In genomic region chr3:13213911-13214846, GRCh38 we compare ENCODE assay signal across 19 cellular contexts.
DNase-seq lines count a peak whose midpoint lies in the region; TF ChIP-seq lines count a peak whose summit lies in the region.
"Had no signal": no experiment of that assay in that cellular context is flagged by ENCODE, and none has a peak within 500 bp of the region (broad histone marks: within the 10 kb centered on the region; RNA-seq: fewer than 3 reads in every experiment).

No MANE protein-coding gene starts in this region.

- peaks cover 0 to 57% (median 40%) of the 10 kb centered on the region in 10 experiments; a peak in 16 of 20 replicates for H3K4me1 ChIP-seq in BLaER1 treated with 17β-estradiol and CSF1 and Interleukin-3, amounts not matched to agents 10 nM and 100 nM
- no peaks in the 10 kb centered on the region for H3K4me1 ChIP-seq in osteoblast (ENCODE audit: insufficient read depth, low read length)
- H3K4me1 ChIP-seq in neural progenitor cell, result peaks cover 8% of the 10 kb centered on the region
- H3K4me1 ChIP-seq: SJCRH30 had no signal

- H3K27ac ChIP-seq in BLaER1 treated with 17β-estradiol and CSF1 and Interleukin-3, amounts not matched to agents 10 nM and 100 nM, result no peak overlapping the region
- H3K27ac ChIP-seq in osteoblast (ENCODE audit: low read depth, low read length) (no peak overlapping the region), neural progenitor cell (no peak overlapping the region)
- H3K27ac ChIP-seq: PC-9, RWPE1, SJCRH30 had no signal

- H3K36me3 Mint-ChIP-seq in chondrocyte (ENCODE audit: low read depth) (no peaks in the 10 kb centered on the region), neural progenitor cell (no peaks in the 10 kb centered on the region)

- H3K9me3 ChIP-seq in BLaER1 treated with 17β-estradiol and CSF1 and Interleukin-3, amounts not matched to agents 10 nM and 100 nM (replicated peaks in 1 of 11), result no peaks in the 10 kb centered on the region
- no peaks in the 10 kb centered on the region for H3K9me3 ChIP-seq in osteoblast (ENCODE audit: low read depth, low read length)
- no peaks in the 10 kb centered on the region for H3K9me3 ChIP-seq in neural progenitor cell (ENCODE audit: low read depth)
- H3K9me3 ChIP-seq: Caco-2, SJCRH30 had no signal

- peaks cover 8% of the 10 kb centered on the region for H3K27me3 Mint-ChIP-seq in chondrocyte (ENCODE audit: low read depth)
- H3K27me3 Mint-ChIP-seq in neural progenitor cell (ENCODE audit: insufficient read depth, low read depth), result peaks cover 12% of the 10 kb centered on the region
- H3K27me3 Mint-ChIP-seq: CD4-positive, alpha-beta T cell had no signal

- H3K9ac ChIP-seq in BLaER1 treated with 17β-estradiol and CSF1 and Interleukin-3, amounts not matched to agents 10 nM and 100 nM, result peak overlapping the region in 2 of 11 experiments; percentile 33 to 37; a peak in 2 of 22 replicates
- no peak overlapping the region for H3K9ac ChIP-seq in neural progenitor cell

- H3K4me3 Mint-ChIP-seq in chondrocyte (ENCODE audit: unreplicated experiment) (no peak overlapping the region), neural progenitor cell (no peak overlapping the region)
- H3K4me3 Mint-ChIP-seq: B cell; CD4-positive, alpha-beta T cell had no signal

- H2AFZ ChIP-seq in osteoblast (ENCODE audit: low read length) (no peak overlapping the region), neural progenitor cell (replicated peaks) (no peak overlapping the region)
- H2AFZ ChIP-seq: PC-9 had no signal

- no peak for TF ChIP-seq CTCF in chondrocyte (IDR thresholded peaks at IDR 0.05)
- TF ChIP-seq CTCF in osteoblast (IDR thresholded peaks at IDR 0.05; ENCODE audit: extremely low read depth, low read depth, low read length), result no peak
- no peak for TF ChIP-seq CTCF in neural progenitor cell (IDR thresholded peaks at IDR 0.05)

- H3K36me3 ChIP-seq in BLaER1 treated with 17β-estradiol and CSF1 and Interleukin-3, amounts not matched to agents 10 nM and 100 nM, result no peaks in the 10 kb centered on the region
- H3K36me3 ChIP-seq in osteoblast (ENCODE audit: insufficient read depth, low read length), result no peaks in the 10 kb centered on the region
- no peaks in the 10 kb centered on the region for H3K36me3 ChIP-seq in neural progenitor cell
- H3K36me3 ChIP-seq: SJCRH30 had no signal

- peak overlapping the region in 10 of 11 experiments; percentile 36 to 87 (median 68); a peak in 20 of 22 replicates for H3K4me2 ChIP-seq in BLaER1 treated with 17β-estradiol and CSF1 and Interleukin-3, amounts not matched to agents 10 nM and 100 nM
- H3K4me2 ChIP-seq in osteoblast (ENCODE audit: insufficient read depth, low read length), result no peak overlapping the region
- no peak overlapping the region for H3K4me2 ChIP-seq in neural progenitor cell
- H3K4me2 ChIP-seq: PC-9 had no signal

- DNase-seq in DMS79 treated with DMSO at 0.1 percent for 48 hours (lab: John Stamatoyannopoulos, UW) (peak; percentile 80), DMS79 (lab: John Stamatoyannopoulos, UW) (no peak), chondrocyte (ENCODE audit: low spot score) (peak; percentile 85), osteoblast (ENCODE audit: insufficient read length, low spot score, missing footprints) (peak; percentile 35), neural progenitor cell (ENCODE audit: low spot score) (no peak), GF-D8 (lab: John Stamatoyannopoulos, UW) (no peak)
- DNase-seq in central memory CD4-positive, alpha-beta T cell, result no peak
- DNase-seq: 8988T; Caco-2; CD4-positive, alpha-beta T cell; DMS53; NCI-H1436; NCI-H1930; NCI-H446; PC-9; SJCRH30 had no signal

- H4K20me1 ChIP-seq in BLaER1 treated with 17β-estradiol and CSF1 and Interleukin-3, amounts not matched to agents 10 nM and 100 nM, result peaks cover 0 to 25% (median 0%) of the 10 kb centered on the region in 11 experiments; a peak in 3 of 22 replicates
- H4K20me1 ChIP-seq in osteoblast (ENCODE audit: insufficient read depth, low read length) (no peaks in the 10 kb centered on the region), neural progenitor cell (ENCODE audit: low read depth) (no peaks in the 10 kb centered on the region)

- H3K27me3 ChIP-seq in BLaER1 treated with 17β-estradiol and CSF1 and Interleukin-3, amounts not matched to agents 10 nM and 100 nM, result peaks cover 0 to 22% (median 0%) of the 10 kb centered on the region in 11 experiments; a peak in 4 of 22 replicates
- H3K27me3 ChIP-seq in osteoblast (ENCODE audit: insufficient read depth, low read length), result no peaks in the 10 kb centered on the region
- no peaks in the 10 kb centered on the region for H3K27me3 ChIP-seq in neural progenitor cell

- no peak overlapping the region for H3K4me3 ChIP-seq in BLaER1 treated with 17β-estradiol and CSF1 and Interleukin-3, amounts not matched to agents 10 nM and 100 nM
- H3K4me3 ChIP-seq in osteoblast (ENCODE audit: insufficient read depth, low read length), result no peak overlapping the region
- no peak overlapping the region for H3K4me3 ChIP-seq in neural progenitor cell
- H3K4me3 ChIP-seq: PC-9, SJCRH30 had no signal

- H3K79me2 ChIP-seq in osteoblast (ENCODE audit: insufficient read depth, low read length) (no peaks in the 10 kb centered on the region), neural progenitor cell (ENCODE audit: low read depth) (no peaks in the 10 kb centered on the region)

- no peaks in the 10 kb centered on the region for H3K9me3 Mint-ChIP-seq in chondrocyte (ENCODE audit: low read depth)
- no peaks in the 10 kb centered on the region for H3K9me3 Mint-ChIP-seq in neural progenitor cell
- H3K9me3 Mint-ChIP-seq: CD4-positive, alpha-beta T cell had no signal

- H3K27ac Mint-ChIP-seq in chondrocyte (ENCODE audit: unreplicated experiment) (no peak overlapping the region), neural progenitor cell (no peak overlapping the region)
- H3K27ac Mint-ChIP-seq: B cell; CD4-positive, alpha-beta T cell had no signal

- no peaks in the 10 kb centered on the region for H3F3A ChIP-seq in neural progenitor cell (ENCODE audit: low read depth)

- H3K4me1 Mint-ChIP-seq in chondrocyte (ENCODE audit: low read depth) (peaks cover 18% of the 10 kb centered on the region), neural progenitor cell (peaks cover 27% of the 10 kb centered on the region)
- H3K4me1 Mint-ChIP-seq: B cell had no signal

Comparison
In these comparisons a context has a peak if more than half of its experiments do, and no peak if none do; other contexts are left out.
1. DNase-seq: peak in DMS79 treated with DMSO at 0.1 percent for 48 hours (single experiment), chondrocyte (single experiment) and osteoblast (single experiment); none in DMS79 (single experiment), neural progenitor cell (single experiment), central memory CD4-positive, alpha-beta T cell (single experiment) and GF-D8 (single experiment).
2. H3K4me2 ChIP-seq: peak in BLaER1 treated with 17β-estradiol and CSF1 and Interleukin-3, amounts not matched to agents 10 nM and 100 nM (10 of 11); none in osteoblast (single experiment) and neural progenitor cell (single experiment).